In genomic region chr13:110308377-110309158, GRCh38 we compare ENCODE assay signal across 7 cellular contexts. TPM values are rescaled to one million over a fixed set of nuclear protein-coding genes. Genes with fewer than 3 reads are reported as not detected.
DNase-seq lines count a peak whose midpoint lies in the region; ATAC-seq, FAIRE-seq and TF ChIP-seq lines count a peak whose summit lies in the region.

No MANE protein-coding gene starts in this region.

- TF ChIP-seq EP300 in Ishikawa (IDR thresholded peaks at IDR 0.05; ENCODE audit: borderline replicate concordance): no peak

- H3K4me3 Mint-ChIP-seq in MCF 10A (ENCODE audit: unreplicated experiment): peak overlapping the region; percentile 90

- TSS peak; percentile 48 for BruUV-seq in MCF 10A (replicated peaks; lab: Mats Ljungman, UMichigan)

- H3K36me3 ChIP-seq in kidney (ENCODE audit: control insufficient read depth in 1 of 2, insufficient read depth in 2 of 2, low read length in 2 of 2) (no peaks in the 10 kb centered on the region), subcutaneous abdominal adipose tissue (ENCODE audit: control insufficient read depth in 5 of 5, insufficient read depth in 5 of 5, low read length in 5 of 5) (peaks cover 0 to 35% (median 11%) of the 10 kb centered on the region in 5 donors)

- no peak for TF ChIP-seq RAD21 in Ishikawa (IDR thresholded peaks at IDR 0.05; ENCODE audit: low read depth)

- intact Hi-C loops in MCF 10A (cut with micrococcal nuclease) (loop anchor here (5.0 kb wide), 1 partner anchor 51 kb away; no protein-coding TSS in a partner anchor), kidney (cut with DNase I) (loop anchor here (10.0 kb wide), 1 partner anchor 106 kb away; no protein-coding TSS in a partner anchor)

- DNase-seq in MCF 10A (ENCODE audit: unreplicated experiment) (peak; percentile 57), kidney (no peak), NCI-H446 treated with DMSO at 0.1 percent for 48 hours (lab: John Stamatoyannopoulos, UW) (no peak)
- no peak for DNase-seq in effector CD8-positive, alpha-beta T cell (lab: John Stamatoyannopoulos, UW)

- H3K27me3 ChIP-seq in subcutaneous abdominal adipose tissue (ENCODE audit: control insufficient read depth in 5 of 5, insufficient read depth in 4 of 5, low read length in 5 of 5): peaks cover 0 to 10% (median 0%) of the 10 kb centered on the region in 5 donors

- no peaks in the 10 kb centered on the region for H3K27me3 Mint-ChIP-seq in MCF 10A (ENCODE audit: insufficient read depth, unreplicated experiment)

- no peak for FAIRE-seq in kidney (lab: Jason Lieb, UNC)

- peaks cover 38% of the 10 kb centered on the region for H3K4me1 Mint-ChIP-seq in MCF 10A (ENCODE audit: insufficient read depth, unreplicated experiment)

- no peaks in the 10 kb centered on the region for H3K9me3 ChIP-seq in kidney (ENCODE audit: control insufficient read depth in 1 of 2, low read length in 2 of 2)
- H3K9me3 ChIP-seq in subcutaneous abdominal adipose tissue (ENCODE audit: control insufficient read depth in 5 of 5, low read length in 5 of 5): no peaks in the 10 kb centered on the region

- peaks cover 40 to 53% of the 10 kb centered on the region in 2 donors for H3K4me1 ChIP-seq in kidney (ENCODE audit: control insufficient read depth in 1 of 2, insufficient read depth in 1 of 2, low read depth in 1 of 2, low read length in 2 of 2)
- H3K4me1 ChIP-seq in subcutaneous abdominal adipose tissue (ENCODE audit: control insufficient read depth in 5 of 5, insufficient read depth in 5 of 5, low read length in 5 of 5): peaks cover 24 to 82% (median 67%) of the 10 kb centered on the region in 5 donors

- POLR2A ChIA-PET in MCF 10A (lab: Yijun Ruan, JAX): interaction anchor here (0.6 to 4.2 kb wide), 9 partner anchors 11 to 400 kb away, joined by 3 to 22 read pairs (median 3); no protein-coding TSS in a partner anchor

- no peaks in the 10 kb centered on the region for H3K9me3 Mint-ChIP-seq in MCF 10A (ENCODE audit: unreplicated experiment)

- CTCF ChIA-PET in MCF 10A (lab: Yijun Ruan, JAX): interaction anchor here (0.5 to 1.6 kb wide), 8 partner anchors 30 to 1915 kb away, joined by 3 to 7 read pairs (median 3); no protein-coding TSS in a partner anchor

- peak overlapping the region; percentile 89 to 94 for H3K27ac ChIP-seq in kidney (ENCODE audit: low read depth in 2 of 2, low read length in 2 of 2)
- peak overlapping the region; percentile 99 for H3K27ac ChIP-seq in subcutaneous abdominal adipose tissue (ENCODE audit: low read depth, low read length)

- peak overlapping the region; percentile 93 to 96 for H3K4me3 ChIP-seq in kidney (ENCODE audit: low read length in 2 of 2)
- H3K4me3 ChIP-seq in subcutaneous abdominal adipose tissue (ENCODE audit: low read depth in 1 of 5, low read length in 5 of 5): peak overlapping the region; percentile 94 to 99 (median 97)

- no peak for ATAC-seq in HG03280 (IDR thresholded peaks at IDR 0.05; ENCODE audit: unreplicated experiment)

- H3K36me3 Mint-ChIP-seq in MCF 10A (ENCODE audit: insufficient read depth, unreplicated experiment): peaks cover 5% of the 10 kb centered on the region

- H3K27ac Mint-ChIP-seq in MCF 10A (ENCODE audit: low read depth, unreplicated experiment): peak overlapping the region; percentile 5

- peak overlapping the region; percentile 74 to 99 for H3K9ac ChIP-seq in kidney (ENCODE audit: low read length in 2 of 2)
- H3K9ac ChIP-seq in subcutaneous abdominal adipose tissue (ENCODE audit: low read length in 5 of 5): peak overlapping the region; percentile 84 to 99 (median 96)

- TF ChIP-seq CTCF in MCF 10A (IDR thresholded peaks at IDR 0.05; ENCODE audit: unreplicated experiment) (no peak), kidney (IDR thresholded peaks at IDR 0.05; ENCODE audit: borderline replicate concordance, extremely low read depth, insufficient read depth) (no peak)

TF ChIP-seq in Ishikawa, 13 proteins besides CTCF, POLR2A, EP300 and RAD21:
- TF ChIP-seq FOXM1 (IDR thresholded peaks at IDR 0.05; ENCODE audit: borderline replicate concordance, low read depth) (no peak), CREB1 (IDR thresholded peaks at IDR 0.05; ENCODE audit: low read depth) (no peak), NFIC (IDR thresholded peaks at IDR 0.05) (no peak), CEBPB (IDR thresholded peaks at IDR 0.05) (no peak), MAX (IDR thresholded peaks at IDR 0.05) (peak; percentile 4; the same call in 1 of the 2 replicates), USF1 (IDR thresholded peaks at IDR 0.05) (no peak), TCF12 (IDR thresholded peaks at IDR 0.05; ENCODE audit: low read depth) (no peak), ZBTB7A (IDR thresholded peaks at IDR 0.05; ENCODE audit: low read depth) (no peak)
TF ChIP-seq in Ishikawa: peak in this region for 1.

RNA-seq across cellular contexts. Expression of gene COL4A2, which starts 1.5 kb away (rescaled TPM):
- total RNA-seq in MCF 10A (2022): 54.6 and 66.0 TPM in 2 replicates
- 265 TPM for total RNA-seq in kidney
- polyA plus RNA-seq in kidney (ENCODE audit: insufficient read depth, low read depth, low replicate concordance): 126 TPM

RNA-seq across cellular contexts. Expression of gene COL4A1, which starts 1.6 kb away (rescaled TPM):
- 25.9 and 42.1 TPM in 2 replicates for total RNA-seq in MCF 10A (2022)
- total RNA-seq in kidney: 218 TPM
- 53.0 TPM for polyA plus RNA-seq in kidney (ENCODE audit: insufficient read depth, low read depth, low replicate concordance)
